Comparison of ENCODE assay signal across 8 cellular contexts in the genomic region with DNA sequence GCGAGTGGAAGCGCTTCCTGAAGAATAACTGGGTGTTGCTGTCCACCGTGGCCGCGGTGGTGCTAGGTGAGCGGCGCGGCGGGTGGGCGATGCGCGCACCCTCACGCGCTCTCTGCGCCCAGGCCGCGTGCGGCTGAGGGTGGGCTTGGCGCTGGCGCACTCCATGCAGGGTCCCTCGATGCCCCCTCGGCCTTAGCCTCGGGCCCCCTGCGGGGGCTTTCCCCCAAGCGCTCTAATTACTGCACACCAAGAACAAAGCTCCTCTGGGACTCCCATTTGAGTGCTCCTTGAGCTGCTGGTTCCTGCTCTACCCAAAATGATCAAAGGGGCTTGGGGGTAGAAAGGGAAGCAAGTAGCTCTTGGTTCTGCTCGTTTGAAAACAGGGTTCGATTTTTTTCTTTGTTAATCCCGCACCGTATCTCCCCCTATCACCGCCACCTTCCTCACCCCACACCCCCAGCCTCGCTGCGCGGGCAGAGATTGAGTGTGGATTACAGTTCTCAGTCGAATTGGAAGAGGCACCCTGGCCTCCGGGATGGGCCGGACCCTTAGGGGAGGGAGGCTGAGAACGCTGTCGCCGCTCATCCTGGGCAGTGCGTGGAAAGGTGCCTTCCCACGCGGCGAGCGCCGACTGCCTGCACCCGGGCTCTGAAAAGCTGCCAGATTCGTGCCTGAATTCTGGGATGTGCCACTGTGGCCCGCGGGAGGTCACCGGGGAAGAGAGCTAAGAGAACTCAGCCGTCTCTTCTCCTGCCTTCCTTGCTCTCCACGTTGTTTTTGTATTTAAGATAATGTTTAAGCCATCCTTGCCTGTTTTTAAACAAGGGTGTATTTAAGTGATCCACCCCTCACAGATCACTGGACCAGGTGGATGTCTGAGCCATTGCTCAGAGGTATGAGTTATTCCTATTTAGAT. TPM values are rescaled to one million over a fixed set of nuclear protein-coding genes. Genes with fewer than 3 reads are reported as not detected.
A peak's percentile ranks its signal among the peaks of the same experiment; 100 is the strongest.
DNase-seq lines count a peak whose midpoint lies in the region; ATAC-seq, FAIRE-seq and TF ChIP-seq lines count a peak whose summit lies in the region.

No MANE protein-coding gene starts in this region.

- H2AK9ac ChIP-seq in IMR-90 (replicated peaks; ENCODE audit: low read depth, low read length, poor library complexity): no peak overlapping the region

- no peak overlapping the region; the same call in 1 of the 2 replicates for H4K5ac ChIP-seq in IMR-90 (ENCODE audit: low read depth, low read length)

- no peak overlapping the region for H3K56ac ChIP-seq in IMR-90 (ENCODE audit: extremely low read depth, insufficient read depth, low read length)

- intact Hi-C loops in IMR-90 (cut with micrococcal nuclease): no loop called here
- intact Hi-C loops in colonic mucosa (cut with DNase I): no loop called here

- POLR2A ChIA-PET in IMR-90 (lab: Charles Lee; ENCODE audit: unreplicated experiment): no interaction called here

- H2BK15ac ChIP-seq in IMR-90 (ENCODE audit: low read depth, low read length) (no peak overlapping the region), mesenchymal stem cell (ENCODE audit: low read depth, poor library complexity, severe bottlenecking) (no peak overlapping the region)

- peak overlapping the region; percentile 90 for H3K4me3 ChIP-seq in IMR-90 (ENCODE audit: insufficient read depth, low read depth, low read length)
- H3K4me3 ChIP-seq in colonic mucosa: peak overlapping the region; percentile 75
- peak overlapping the region; percentile 92 to 99 for H3K4me3 ChIP-seq in mesenchymal stem cell (ENCODE audit: insufficient read depth in 1 of 2, low read depth in 1 of 2, low read length in 2 of 2)

- 2% methylated on average over 21 of the region's 52 CpGs; no CpG with 5 or more reads in 1 of the 2 experiments for WGBS in IMR-90 (ENCODE audit: extremely low coverage in 2 of 2, insufficient read length in 1 of 2), 2 experiments
- 3% methylated on average over 45 of the region's 52 CpGs for WGBS in mesenchymal stem cell

- BruUV-seq in IMR-90 (replicated peaks; lab: Mats Ljungman, UMichigan): no TSS peak

- H2AFZ ChIP-seq in IMR-90 (replicated peaks; ENCODE audit: low read length, poor library complexity): peak overlapping the region; percentile 90
- peak overlapping the region; percentile 93 for H2AFZ ChIP-seq in mesenchymal stem cell (ENCODE audit: low read depth, low read length)

- H4K8ac ChIP-seq in IMR-90 (ENCODE audit: low read depth in 2 of 2, low read length in 2 of 2) (no peak overlapping the region), mesenchymal stem cell (ENCODE audit: low read length) (peak overlapping the region; percentile 10)

- no peak overlapping the region; the same call in 1 of the 2 replicates for H3K27ac ChIP-seq in IMR-90 (ENCODE audit: insufficient read depth, low read length)
- H3K27ac ChIP-seq in colonic mucosa: peak overlapping the region; percentile 66
- peak overlapping the region; percentile 43 for H3K27ac ChIP-seq in mesenchymal stem cell (ENCODE audit: low read length, poor library complexity, severe bottlenecking)

- H3K36me3 ChIP-seq in IMR-90 (ENCODE audit: control insufficient read depth, insufficient read depth, low read length) (no peaks in the 10 kb centered on the region), colonic mucosa (no peaks in the 10 kb centered on the region), mesenchymal stem cell (ENCODE audit: control insufficient read depth in 1 of 2, insufficient read depth in 2 of 2, low read depth in 1 of 2, low read length in 2 of 2) (peaks cover 0 to 4% of the 10 kb centered on the region in 2 experiments)

- H3K14ac ChIP-seq in IMR-90 (replicated peaks; ENCODE audit: low read depth, low read length): no peak overlapping the region
- H3K14ac ChIP-seq in mesenchymal stem cell (ENCODE audit: low read length in 2 of 2): peak overlapping the region in 1 of 2 experiments; percentile 97

- in situ Hi-C loops in IMR-90 (cut with MboI; ENCODE audit: low sequenced_read_pairs): no loop called here

- no peak overlapping the region for H4K91ac ChIP-seq in IMR-90 (ENCODE audit: insufficient read depth, low read depth, low read length)
- H4K91ac ChIP-seq in mesenchymal stem cell (ENCODE audit: low read length): no peak overlapping the region

- H3K9me1 ChIP-seq in IMR-90 (ENCODE audit: insufficient read depth, low read length): no peaks in the 10 kb centered on the region

- H3K9ac ChIP-seq in IMR-90 (ENCODE audit: low read depth, low read length) (peak overlapping the region; percentile 81), colonic mucosa (ENCODE audit: low read depth in 2 of 2, low read length in 2 of 2) (peak overlapping the region; percentile 78 to 84), mesenchymal stem cell (ENCODE audit: low read length) (peak overlapping the region; percentile 87)

- H2BK12ac ChIP-seq in mesenchymal stem cell (ENCODE audit: low read length in 2 of 2): peak overlapping the region in 1 of 2 experiments; percentile 55

- no peaks in the 10 kb centered on the region for H3K79me1 ChIP-seq in IMR-90 (ENCODE audit: low read depth in 1 of 2, low read length in 2 of 2)
- peaks cover 17% of the 10 kb centered on the region for H3K79me1 ChIP-seq in mesenchymal stem cell (replicated peaks; ENCODE audit: low read length, poor library complexity, severe bottlenecking)

- peaks cover 3% of the 10 kb centered on the region; the same call in 1 of the 2 replicates for H3K4me1 ChIP-seq in IMR-90 (ENCODE audit: control insufficient read depth, insufficient read depth, low read length)
- H3K4me1 ChIP-seq in colonic mucosa: no peaks in the 10 kb centered on the region
- peaks cover 20% of the 10 kb centered on the region for H3K4me1 ChIP-seq in mesenchymal stem cell (ENCODE audit: control insufficient read depth, insufficient read depth, low read depth, low read length)

- H3K4ac ChIP-seq in IMR-90 (ENCODE audit: low read depth, low read length) (no peak overlapping the region), mesenchymal stem cell (ENCODE audit: low read depth in 1 of 2, low read length in 2 of 2) (peak overlapping the region in 1 of 2 experiments; percentile 58)

- no peak overlapping the region for H2BK20ac ChIP-seq in IMR-90 (ENCODE audit: low read depth, low read length)

- H3K18ac ChIP-seq in IMR-90 (ENCODE audit: low read depth, low read length) (no peak overlapping the region), mesenchymal stem cell (ENCODE audit: low read depth in 1 of 2, low read length in 2 of 2) (peak overlapping the region in 1 of 2 experiments; percentile 78)

- FAIRE-seq in urothelium cell line (lab: Jason Lieb, UNC): no peak

- no peak for TF ChIP-seq POLR2A in IMR-90 (IDR thresholded peaks at IDR 0.05; ENCODE audit: low read depth, low read length)

- CTCF ChIA-PET in IMR-90 (lab: Yijun Ruan, JAX): interaction anchor here (0.6 kb wide), 1 partner anchor 30 kb away, joined by 3 read pairs; no protein-coding TSS in a partner anchor

- ATAC-seq in GM19452 (IDR thresholded peaks at IDR 0.05; ENCODE audit: unreplicated experiment): peak; percentile 19
- ATAC-seq in IMR-90 (ENCODE audit: low read depth): peak; percentile 15; the same call in 1 of the 2 replicates

- no peak overlapping the region for H2AK5ac ChIP-seq in IMR-90 (ENCODE audit: low read depth, low read length)
- H2AK5ac ChIP-seq in mesenchymal stem cell (ENCODE audit: low read length, severe bottlenecking): peak overlapping the region; percentile 72

- dilution Hi-C loops in IMR-90 (cut with HindIII; ENCODE audit: low sequenced_read_pairs, unreplicated experiment): no loop called here

- TF ChIP-seq RAD21 in IMR-90 (IDR thresholded peaks at IDR 0.05; ENCODE audit: low read length): no peak

- TF ChIP-seq CTCF in IMR-90 (conservative IDR thresholded peaks at IDR 0.05; ENCODE audit: low read depth, low read length) (no peak), colonic mucosa (IDR thresholded peaks at IDR 0.05) (no peak)

- H3K27me3 ChIP-seq in IMR-90 (ENCODE audit: control insufficient read depth, insufficient read depth, low read length) (peaks cover 20% of the 10 kb centered on the region), colonic mucosa (no peaks in the 10 kb centered on the region), mesenchymal stem cell (ENCODE audit: control insufficient read depth in 1 of 2, insufficient read depth in 1 of 2, low read length in 2 of 2) (no peaks in the 10 kb centered on the region)

- H2BK120ac ChIP-seq in IMR-90 (ENCODE audit: low read depth, low read length): no peak overlapping the region
- no peak overlapping the region for H2BK120ac ChIP-seq in mesenchymal stem cell (ENCODE audit: low read depth, low read length)

- peak overlapping the region; percentile 94 for H3K4me2 ChIP-seq in IMR-90 (ENCODE audit: low read depth, low read length)
- H3K4me2 ChIP-seq in mesenchymal stem cell (ENCODE audit: low read length, poor library complexity, severe bottlenecking): peak overlapping the region; percentile 94

- H2BK5ac ChIP-seq in IMR-90 (ENCODE audit: low read depth, low read length, poor library complexity, severe bottlenecking) (no peak overlapping the region), mesenchymal stem cell (ENCODE audit: low read depth, low read length, poor library complexity, severe bottlenecking) (peak overlapping the region; percentile 37)

- H3K23ac ChIP-seq in IMR-90 (ENCODE audit: low read depth, low read length) (no peak overlapping the region), mesenchymal stem cell (ENCODE audit: low read length in 2 of 2) (peak overlapping the region in 1 of 2 experiments; percentile 96)

- H4K20me1 ChIP-seq in IMR-90 (ENCODE audit: insufficient read depth, low read length): no peaks in the 10 kb centered on the region

- H3K9me3 ChIP-seq in IMR-90 (ENCODE audit: control insufficient read depth, insufficient read depth, low read length) (no peaks in the 10 kb centered on the region), colonic mucosa (no peaks in the 10 kb centered on the region), mesenchymal stem cell (ENCODE audit: control insufficient read depth, low read length) (no peaks in the 10 kb centered on the region)

- DNase-seq in COLO668 (lab: John Stamatoyannopoulos, UW; ENCODE audit: unreplicated experiment) (peak; percentile 36), IMR-90 (no peak), colonic mucosa (peak; percentile 48), mesenchymal stem cell (peak; percentile 16), urothelium cell line (ENCODE audit: low spot score) (peak; percentile 10), foreskin melanocyte (no peak), cortex of kidney (lab: John Stamatoyannopoulos, UW) (no peak)

TF ChIP-seq in IMR-90, 13 proteins besides CTCF, POLR2A, EP300 and RAD21 (continues in another document):
- TF ChIP-seq NFE2L2 (IDR thresholded peaks at IDR 0.05; ENCODE audit: low read depth, low read length): no peak

RNA-seq across cellular contexts. Expression of a gene that starts 0.7 kb away (rescaled TPM):
- 3.9 and 4.1 TPM in 2 replicates for total RNA-seq in IMR-90 (2012; rRNA removed)
- polyA plus RNA-seq in IMR-90 (2012; rRNA removed): 1.7 and 2.2 TPM in 2 replicates
- polyA plus RNA-seq in IMR-90 (2012; cell fraction: cytosol; rRNA removed): 1.2 and 1.7 TPM in 2 replicates
- 0.72 and 2.0 TPM in 2 replicates for polyA plus RNA-seq in IMR-90 (2012; cell fraction: nucleus; rRNA removed; ENCODE audit: low replicate concordance)
- total RNA-seq in colonic mucosa: 10 to 100 TPM in 1 of 2 donors, 1 to 10 TPM in 1; 9.1 to 25.0 TPM
- 3.6 TPM for polyA plus RNA-seq in mesenchymal stem cell (2013, experiment 1 of 2)
- polyA plus RNA-seq in mesenchymal stem cell (2013, experiment 2 of 2): 3.8 TPM

Comparison
In these comparisons a context has a peak if more than half of its experiments do, and no peak if none do; other contexts are left out.
1. DNase-seq: peak in COLO668 (single experiment), colonic mucosa (single experiment), mesenchymal stem cell (single experiment) and urothelium cell line (single experiment); none in IMR-90 (single experiment), foreskin melanocyte (single experiment) and cortex of kidney (single experiment).
2. Peak in every context shown above with its lines, with median percentiles within 50 percentile points of each other: H3K4me3 ChIP-seq and H3K9ac ChIP-seq.